8 cellular contexts compared by ENCODE assay signal in the genomic region with DNA sequence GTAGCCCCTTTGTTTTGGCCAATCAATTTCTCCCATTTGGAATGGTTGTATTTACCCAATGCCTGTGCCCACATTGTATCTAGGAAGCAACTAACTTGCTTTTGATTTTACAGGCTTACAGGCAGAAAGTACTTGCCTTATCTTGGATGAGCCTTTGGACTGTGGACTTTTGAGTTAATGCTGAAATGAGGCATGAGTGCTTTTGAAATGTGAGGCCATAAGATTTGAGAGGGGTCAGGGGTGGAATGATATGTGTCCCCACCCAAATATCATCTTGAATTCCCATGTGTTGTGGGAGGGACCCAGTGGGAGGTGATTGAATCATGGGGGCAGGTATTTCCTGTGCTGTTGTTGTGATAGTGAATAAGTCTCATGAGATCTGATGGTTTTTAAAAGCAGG.
DNase-seq lines count a peak whose midpoint lies in the region; ATAC-seq, FAIRE-seq and TF ChIP-seq lines count a peak whose summit lies in the region.
"Not testable (repeated sequence)": the region's sequence is repeated elsewhere in the genome, so short reads cannot be mapped to it uniquely, and the experiment has no call there.

No MANE protein-coding gene starts in this region.

- H3K9me3 Mint-ChIP-seq in GM23338, result peaks cover 15% of the 10 kb centered on the region; the same call in 2 of the 3 replicates

- not testable (repeated sequence) for H3K79me2 ChIP-seq in GM23338 (replicated peaks; ENCODE audit: insufficient read depth); HepG2 (ENCODE audit: insufficient read depth, low read length)

- H3K4me3 Mint-ChIP-seq in GM23338, result not testable (repeated sequence)

- not testable (repeated sequence) for DNase-seq in GM23338 (ENCODE audit: low spot score); HTR-8/SVneo (ENCODE audit: insufficient read length, low spot score); left colon; HepG2 (ENCODE audit: low spot score)
- peak; percentile 19 for DNase-seq in HT1080 (ENCODE audit: low read depth)
- peak; percentile 5 for DNase-seq in choroid plexus epithelial cell (ENCODE audit: low read depth)
- peak in 1 of 3 donors; percentile 22 for DNase-seq in mucosa of descending colon
- DNase-seq in small intestine, result peak; percentile 65

- not testable (repeated sequence) for H3K9ac ChIP-seq in HepG2 (ENCODE audit: insufficient read depth, low read depth, low read length)

- H3K27me3 Mint-ChIP-seq in GM23338 (ENCODE audit: insufficient read depth, low read depth, poor library complexity), result not testable (repeated sequence)

- not testable (repeated sequence) for H3F3A ChIP-seq in GM23338 (replicated peaks; ENCODE audit: low read depth)

- H2AFZ ChIP-seq in GM23338; HepG2 (ENCODE audit: low read length): not testable (repeated sequence)

- H3K27ac Mint-ChIP-seq in GM23338, result peak overlapping the region; percentile 11; the same call in 1 of the 2 replicates

- not testable (repeated sequence) for TF ChIP-seq RAD21 in HepG2 (CRISPR knock-in tag; IDR thresholded peaks at IDR 0.05)

- BruUV-seq in HepG2 (replicated peaks; lab: Mats Ljungman, UMichigan), result not testable (repeated sequence)

- H3K4me1 ChIP-seq in GM23338 (ENCODE audit: insufficient read depth); HepG2 (ENCODE audit: insufficient read depth, low read length); mucosa of descending colon (ENCODE audit: low read depth); small intestine (ENCODE audit: control insufficient read depth in 2 of 2, insufficient read depth in 1 of 2, low read depth in 1 of 2, low read length in 1 of 2): not testable (repeated sequence)

- not testable (repeated sequence) for H3K4me1 Mint-ChIP-seq in GM23338

- H3K4me3 ChIP-seq in GM23338; choroid plexus epithelial cell (ENCODE audit: low read depth, low read length); HepG2 (replicated peaks in 1 of 3; ENCODE audit: insufficient read depth in 1 of 3, low read depth in 2 of 3, low read length in 3 of 3); mucosa of descending colon; small intestine (ENCODE audit: low read depth in 1 of 2, low read length in 2 of 2): not testable (repeated sequence)

- TF ChIP-seq EP300 in HepG2 (IDR thresholded peaks at IDR 0.05; ENCODE audit: low read depth in 2 of 2, low read length in 2 of 2); HepG2 (CRISPR knock-in tag; IDR thresholded peaks at IDR 0.05; ENCODE audit: borderline replicate concordance): not testable (repeated sequence)

- H3K4me2 ChIP-seq in GM23338; HepG2 (ENCODE audit: low read depth, low read length): not testable (repeated sequence)

- not testable (repeated sequence) for H3K27me3 ChIP-seq in GM23338 (ENCODE audit: insufficient read depth); HepG2 (ENCODE audit: control insufficient read depth in 1 of 2, insufficient read depth in 2 of 2, low read length in 2 of 2); small intestine (ENCODE audit: control insufficient read depth in 2 of 2, insufficient read depth in 2 of 2, low read length in 2 of 2)

- not testable (repeated sequence) for TF ChIP-seq CTCF in GM23338 (conservative IDR thresholded peaks at IDR 0.05; ENCODE audit: low read depth in 2 of 2); choroid plexus epithelial cell (conservative IDR thresholded peaks at IDR 0.05; ENCODE audit: low read depth, low read length); HepG2 (CRISPR knock-in tag; IDR thresholded peaks at IDR 0.05); mucosa of descending colon (IDR thresholded peaks at IDR 0.05)

- intact Hi-C loops in left colon (cut with DNase I, micrococcal nuclease); HepG2 (cut with micrococcal nuclease; ENCODE audit: unreplicated experiment); mucosa of descending colon (cut with DNase I, micrococcal nuclease): not testable (repeated sequence)

- not testable (repeated sequence) for H3K9me2 ChIP-seq in GM23338 (ENCODE audit: insufficient read depth)

- ATAC-seq in GM23338, HepG2: not testable (repeated sequence)
- ATAC-seq in left colon (peak; percentile 76), mucosa of descending colon (peak; percentile 76)

- H3K36me3 ChIP-seq in GM23338 (ENCODE audit: insufficient read depth); HepG2 (replicated peaks in 1 of 2; ENCODE audit: control insufficient read depth in 1 of 2, insufficient read depth in 2 of 2, low read length in 2 of 2); mucosa of descending colon (ENCODE audit: low read depth); small intestine (ENCODE audit: control insufficient read depth in 2 of 2, insufficient read depth in 2 of 2, low read length in 2 of 2): not testable (repeated sequence)

- peak; percentile 23 for FAIRE-seq in HTR-8/SVneo (lab: Jason Lieb, UNC)
- FAIRE-seq in HepG2 (lab: Jason Lieb, UNC); small intestine (lab: Jason Lieb, UNC): not testable (repeated sequence)

- CTCF ChIA-PET in HepG2 (lab: Yijun Ruan, JAX; ENCODE audit: low intra/inter-chr PET ratio, low total read pairs), result not testable (repeated sequence)

- not testable (repeated sequence) for H3K36me3 Mint-ChIP-seq in GM23338 (ENCODE audit: low read depth)

- peaks cover 16% of the 10 kb centered on the region for H3K9me3 ChIP-seq in HepG2 (ENCODE audit: low read length)
- not testable (repeated sequence) for H3K9me3 ChIP-seq in mucosa of descending colon; small intestine (ENCODE audit: control insufficient read depth, low read depth)

- in situ Hi-C loops in HepG2 (cut with HindIII; ENCODE audit: extremely low pct_ligation_motif_present, low pct_unique_long_range_greater_than_20kb), result not testable (repeated sequence)

- POLR2A ChIA-PET in HepG2 (lab: Yijun Ruan, JAX), result not testable (repeated sequence)

- TF ChIP-seq POLR2A in HepG2 (IDR thresholded peaks at IDR 0.05; ENCODE audit: insufficient read depth in 1 of 2, low read depth in 2 of 2, low read length in 2 of 2), result not testable (repeated sequence)

- not testable (repeated sequence) for H4K20me1 ChIP-seq in GM23338 (replicated peaks; ENCODE audit: insufficient read depth); HepG2 (ENCODE audit: insufficient read depth, low read length)

- H3K27ac ChIP-seq in GM23338 (ENCODE audit: low read depth); HepG2 (ENCODE audit: extremely low read length, insufficient read depth, low read length); small intestine (ENCODE audit: low read depth in 1 of 2, low read length in 1 of 2): not testable (repeated sequence)

TF ChIP-seq in HepG2, 621 proteins besides CTCF, POLR2A, EP300 and RAD21:
- TF ChIP-seq, protein P1, sequence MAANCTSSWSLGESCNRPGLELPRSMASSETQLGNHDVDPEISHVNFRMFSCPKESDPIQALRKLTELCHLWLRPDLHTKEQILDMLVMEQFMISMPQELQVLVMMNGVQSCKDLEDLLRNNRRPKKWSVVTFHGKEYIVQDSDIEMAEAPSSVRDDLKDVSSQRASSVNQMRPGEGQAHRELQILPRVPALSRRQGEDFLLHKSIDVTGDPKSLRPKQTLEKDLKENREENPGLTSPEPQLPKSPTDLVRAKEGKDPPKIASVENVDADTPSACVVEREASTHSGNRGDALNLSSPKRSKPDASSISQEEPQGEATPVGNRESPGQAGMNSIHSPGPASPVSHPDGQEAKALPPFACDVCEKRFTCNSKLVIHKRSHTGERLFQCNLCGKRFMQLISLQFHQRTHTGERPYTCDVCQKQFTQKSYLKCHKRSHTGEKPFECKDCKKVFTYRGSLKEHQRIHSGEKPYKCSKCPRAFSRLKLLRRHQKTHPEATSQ (CRISPR knock-in tag; IDR thresholded peaks at IDR 0.05; ENCODE audit: borderline replicate concordance), result peak; percentile 71; the same call in 1 of the 2 replicates
- TF ChIP-seq POGZ (CRISPR knock-in tag; IDR thresholded peaks at IDR 0.05), result 0 out of 2 replicates have a peak, but pooled peaks have one; percentile 16
- TF ChIP-seq HNF4A (CRISPR knock-in tag; IDR thresholded peaks at IDR 0.05), result peak; percentile 47; the same call in 1 of the 2 replicates
